Comparison of ENCODE assay signal across 34 cellular contexts in genomic region chr7:68535266-68535665, GRCh38.
"Had no signal": no experiment of that assay in that cellular context is flagged by ENCODE, and none has a peak within 500 bp of the region (broad histone marks: within the 10 kb centered on the region; RNA-seq: fewer than 3 reads in every experiment).

No MANE protein-coding gene starts in this region.

- DNase-seq: activated B cell treated with CpG ODN at 0.5 μM for 24 hours; activated CD4-positive, alpha-beta memory T cell treated with anti-CD3 and anti-CD28 coated beads, Interleukin-2, amount 10 ng/mL, durations not matched to agents 7 days and 5 days; activated CD4-positive, alpha-beta T cell treated with anti-CD3 and anti-CD28 coated beads for 1 hour; activated CD4-positive, alpha-beta T cell treated with anti-CD3 and anti-CD28 coated beads for 48 hours; activated CD8-positive, alpha-beta memory T cell treated with anti-CD3 and anti-CD28 coated beads for 24 hours; activated CD8-positive, alpha-beta memory T cell treated with anti-CD3 and anti-CD28 coated beads, Interleukin-2, amount 10 ng/mL, durations not matched to agents 7 days and 5 days; activated CD8-positive, alpha-beta memory T cell treated with anti-CD3 and anti-CD28 coated beads, Interleukin-2, amount 50 U/mL, for 48 hours; activated effector memory CD4-positive, alpha-beta T cell treated with Interleukin-2 at 50 U/mL for 16 hours; activated naive CD4-positive, alpha-beta T cell treated with anti-CD3 and anti-CD28 coated beads, Interleukin-2, amount 10 ng/mL, durations not matched to agents 7 days and 5 days; activated naive CD8-positive, alpha-beta T cell treated with anti-CD3 and anti-CD28 coated beads, Interleukin-2, amount 50 U/mL, for 24 hours; activated T-cell treated with anti-CD3 and anti-CD28 coated beads, Interleukin-2, amount 50 U/mL, for 48 hours; caudate nucleus; MM.1S; MV-4-11; NCI-H1105; NCI-H1417 treated with DMSO at 0.1 percent for 48 hours; NCI-H187 treated with DMSO at 0.1 percent for 48 hours; NCI-H2081; NCI-H345; NCI-H524 treated with DMSO at 0.1 percent for 48 hours; PC-9; SIG-M5; SW 1271; T-helper 1 cell; T-helper 2 cell; T-helper 9 cell had no signal

- H3K27me3 Mint-ChIP-seq: activated B cell treated with CpG ODN at 0.5 μM for 24 hours; activated CD4-positive, alpha-beta memory T cell treated with anti-CD3 and anti-CD28 coated beads, Interleukin-2, amount 10 ng/mL, durations not matched to agents 7 days and 5 days; activated CD8-positive, alpha-beta memory T cell treated with anti-CD3 and anti-CD28 coated beads, Interleukin-2, amount 10 ng/mL, durations not matched to agents 7 days and 5 days; activated naive CD4-positive, alpha-beta T cell treated with anti-CD3 and anti-CD28 coated beads, Interleukin-2, amount 10 ng/mL, durations not matched to agents 7 days and 5 days; activated naive CD8-positive, alpha-beta T cell; activated naive CD8-positive, alpha-beta T cell treated with anti-CD3 and anti-CD28 coated beads, Interleukin-2, amount 50 U/mL, for 24 hours had no signal

- FAIRE-seq: bronchial epithelial cell had no signal

- H3K27ac Mint-ChIP-seq: activated B cell treated with CpG ODN at 0.5 μM for 24 hours; activated CD4-positive, alpha-beta memory T cell treated with anti-CD3 and anti-CD28 coated beads, Interleukin-2, amount 10 ng/mL, durations not matched to agents 7 days and 5 days; activated CD8-positive, alpha-beta memory T cell treated with anti-CD3 and anti-CD28 coated beads, Interleukin-2, amount 10 ng/mL, durations not matched to agents 7 days and 5 days; activated naive CD4-positive, alpha-beta T cell treated with anti-CD3 and anti-CD28 coated beads, Interleukin-2, amount 10 ng/mL, durations not matched to agents 7 days and 5 days; activated naive CD8-positive, alpha-beta T cell; activated naive CD8-positive, alpha-beta T cell treated with anti-CD3 and anti-CD28 coated beads, Interleukin-2, amount 50 U/mL, for 24 hours; brain had no signal

- H3K9ac ChIP-seq: KMS-11 had no signal

- H2AFZ ChIP-seq: PC-9 had no signal

- H3K27ac ChIP-seq: KMS-11, PC-9, RWPE1, VCaP had no signal

- H3K4me3 ChIP-seq: PC-9 had no signal

- H3K4me1 Mint-ChIP-seq: activated B cell treated with CpG ODN at 0.5 μM for 24 hours; activated CD4-positive, alpha-beta memory T cell treated with anti-CD3 and anti-CD28 coated beads, Interleukin-2, amount 10 ng/mL, durations not matched to agents 7 days and 5 days; activated CD8-positive, alpha-beta memory T cell treated with anti-CD3 and anti-CD28 coated beads, Interleukin-2, amount 10 ng/mL, durations not matched to agents 7 days and 5 days; activated naive CD4-positive, alpha-beta T cell treated with anti-CD3 and anti-CD28 coated beads, Interleukin-2, amount 10 ng/mL, durations not matched to agents 7 days and 5 days; activated naive CD8-positive, alpha-beta T cell treated with anti-CD3 and anti-CD28 coated beads, Interleukin-2, amount 50 U/mL, for 24 hours had no signal

- H3K4me3 Mint-ChIP-seq: activated B cell treated with CpG ODN at 0.5 μM for 24 hours; activated CD4-positive, alpha-beta memory T cell treated with anti-CD3 and anti-CD28 coated beads, Interleukin-2, amount 10 ng/mL, durations not matched to agents 7 days and 5 days; activated CD8-positive, alpha-beta memory T cell treated with anti-CD3 and anti-CD28 coated beads, Interleukin-2, amount 10 ng/mL, durations not matched to agents 7 days and 5 days; activated naive CD4-positive, alpha-beta T cell treated with anti-CD3 and anti-CD28 coated beads, Interleukin-2, amount 10 ng/mL, durations not matched to agents 7 days and 5 days; activated naive CD8-positive, alpha-beta T cell; activated naive CD8-positive, alpha-beta T cell treated with anti-CD3 and anti-CD28 coated beads, Interleukin-2, amount 50 U/mL, for 24 hours; brain had no signal

- H3K36me3 Mint-ChIP-seq: activated CD8-positive, alpha-beta memory T cell treated with anti-CD3 and anti-CD28 coated beads, Interleukin-2, amount 10 ng/mL, durations not matched to agents 7 days and 5 days; activated naive CD4-positive, alpha-beta T cell treated with anti-CD3 and anti-CD28 coated beads, Interleukin-2, amount 10 ng/mL, durations not matched to agents 7 days and 5 days; activated naive CD8-positive, alpha-beta T cell; brain had no signal

- ATAC-seq: activated CD8-positive, alpha-beta memory T cell treated with anti-CD3 and anti-CD28 coated beads, Interleukin-2, amount 10 ng/mL, durations not matched to agents 7 days and 5 days; activated naive CD8-positive, alpha-beta T cell treated with anti-CD3 and anti-CD28 coated beads, Interleukin-2, amount 50 U/mL, for 24 hours; Right ventricle myocardium inferior; SK-N-SH treated with all-trans-retinoic acid at 6 μM for 48 hours had no signal

- H3K4me2 ChIP-seq: KMS-11, PC-9 had no signal
